Comparison of ENCODE assay signal across 1 cellular context in the genomic region with DNA sequence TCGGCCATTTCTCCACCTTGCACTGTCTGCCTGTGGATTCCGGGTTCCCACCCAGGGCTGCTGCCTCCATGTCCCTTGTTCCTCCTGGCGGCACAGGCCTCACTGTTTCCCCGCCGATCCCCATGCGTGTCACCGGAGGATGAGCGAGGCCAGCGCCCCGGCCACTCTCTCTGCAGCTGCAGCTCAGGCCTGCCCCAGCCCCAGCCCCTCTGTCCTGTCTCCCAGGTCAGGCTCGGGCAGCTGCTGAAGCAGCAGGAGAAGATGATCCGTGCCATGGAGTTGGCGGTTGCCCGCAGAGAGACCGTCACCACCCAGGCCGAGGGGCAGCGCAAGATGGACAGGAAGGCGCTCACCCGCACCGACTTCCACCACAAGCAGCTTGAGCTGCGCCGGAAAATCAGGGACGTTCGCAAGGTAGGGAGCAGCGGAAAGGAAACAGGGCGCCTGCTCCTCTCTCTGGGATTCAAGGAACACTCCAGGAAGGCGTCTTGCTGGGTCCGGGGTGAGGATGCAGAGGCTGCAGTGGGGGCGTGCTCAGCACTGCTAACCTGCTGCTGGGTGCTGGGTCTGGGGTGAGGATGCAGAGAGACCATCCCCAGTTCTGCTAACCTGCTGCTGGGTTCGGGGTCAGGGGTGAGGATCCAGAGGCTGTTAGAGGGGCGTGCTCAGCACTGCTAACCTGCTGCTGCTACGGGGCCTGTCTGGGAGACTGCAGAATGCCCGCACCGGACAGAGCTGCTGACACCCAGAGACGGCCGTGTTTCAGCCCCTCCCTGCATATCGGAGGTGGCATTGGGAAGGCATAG.
TF ChIP-seq lines count a peak whose summit lies in the region.

No MANE protein-coding gene starts in this region.

TF ChIP-seq in HepG2, 621 proteins besides CTCF, POLR2A, EP300 and RAD21:
- TF ChIP-seq, protein P1, sequence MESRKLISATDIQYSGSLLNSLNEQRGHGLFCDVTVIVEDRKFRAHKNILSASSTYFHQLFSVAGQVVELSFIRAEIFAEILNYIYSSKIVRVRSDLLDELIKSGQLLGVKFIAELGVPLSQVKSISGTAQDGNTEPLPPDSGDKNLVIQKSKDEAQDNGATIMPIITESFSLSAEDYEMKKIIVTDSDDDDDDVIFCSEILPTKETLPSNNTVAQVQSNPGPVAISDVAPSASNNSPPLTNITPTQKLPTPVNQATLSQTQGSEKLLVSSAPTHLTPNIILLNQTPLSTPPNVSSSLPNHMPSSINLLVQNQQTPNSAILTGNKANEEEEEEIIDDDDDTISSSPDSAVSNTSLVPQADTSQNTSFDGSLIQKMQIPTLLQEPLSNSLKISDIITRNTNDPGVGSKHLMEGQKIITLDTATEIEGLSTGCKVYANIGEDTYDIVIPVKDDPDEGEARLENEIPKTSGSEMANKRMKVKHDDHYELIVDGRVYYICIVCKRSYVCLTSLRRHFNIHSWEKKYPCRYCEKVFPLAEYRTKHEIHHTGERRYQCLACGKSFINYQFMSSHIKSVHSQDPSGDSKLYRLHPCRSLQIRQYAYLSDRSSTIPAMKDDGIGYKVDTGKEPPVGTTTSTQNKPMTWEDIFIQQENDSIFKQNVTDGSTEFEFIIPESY (CRISPR knock-in tag; IDR thresholded peaks at IDR 0.05), result peak; percentile 32; the same call in 1 of the 2 replicates
- TF ChIP-seq PHF20 (CRISPR knock-in tag; IDR thresholded peaks at IDR 0.05), result no peak
